ENCODE assay signal across 21 cellular contexts in genomic region chr2:96180002-96180401, GRCh38. TPM values are rescaled to one million over a fixed set of nuclear protein-coding genes. Genes with fewer than 3 reads are reported as not detected.
"Had no signal": no experiment of that assay in that cellular context is flagged by ENCODE, and none has a peak within 500 bp of the region (broad histone marks: within the 10 kb centered on the region; RNA-seq: fewer than 3 reads in every experiment).

No MANE protein-coding gene starts in this region.

- H3K9me3 ChIP-seq: SK-N-SH had no signal

- H3K4me2 ChIP-seq: KMS-11, SK-N-SH had no signal

- ATAC-seq: Panc1, PC-3 had no signal

- H3K9ac ChIP-seq: KMS-11, SK-N-SH had no signal

- H3K27ac ChIP-seq: KMS-11, RWPE1 had no signal

- DNase-seq: IMR-90, MM.1S, NCI-H1092 treated with DMSO at 0.1 percent for 48 hours, NCI-H1436, NCI-H187, NCI-H2029, NCI-H2081 treated with DMSO at 0.1 percent for 48 hours, NCI-H2171, NCI-H226, NCI-H446, NCI-H510A, NCI-H524 treated with DMSO at 0.1 percent for 48 hours, NCI-H69, NCI-H774, PC-3, SHP77, SK-N-SH had no signal

RNA-seq across cellular contexts. Expression of gene ASTL, which starts 41.7 kb away (rescaled TPM):
- total RNA-seq: IMR-90, PC-3, SK-MEL-5 had no signal
- polyA plus RNA-seq: IMR-90, SK-N-SH had no signal
